In the genomic region with DNA sequence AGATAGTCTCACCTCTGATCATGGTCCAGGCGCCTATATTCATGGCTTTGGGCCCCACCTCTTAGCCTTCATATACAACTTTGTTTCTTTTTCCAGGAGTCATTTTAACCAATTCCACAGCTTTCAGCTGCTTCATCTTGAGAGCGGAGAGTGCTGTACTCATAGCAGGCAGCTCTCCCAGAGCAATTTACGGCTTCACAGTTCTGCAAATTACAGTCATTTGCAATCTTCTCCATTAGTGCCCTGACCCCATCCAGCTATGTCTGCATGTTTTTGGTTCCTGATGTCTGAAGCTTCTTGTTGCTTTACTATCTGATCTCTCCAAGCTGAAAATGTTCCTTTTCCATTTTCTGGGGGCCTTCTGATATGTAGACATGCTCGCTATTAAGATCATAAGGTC, we compare ENCODE assay signal across 21 cellular contexts. TPM values are rescaled to one million over a fixed set of nuclear protein-coding genes. Genes with fewer than 3 reads are reported as not detected.
DNase-seq lines count a peak whose midpoint lies in the region; ATAC-seq and TF ChIP-seq lines count a peak whose summit lies in the region.
"Had no signal": no experiment of that assay in that cellular context is flagged by ENCODE, and none has a peak within 500 bp of the region (broad histone marks: within the 10 kb centered on the region; RNA-seq: fewer than 3 reads in every experiment).

No MANE protein-coding gene starts in this region.

- no peak overlapping the region for H4K5ac ChIP-seq in H9 (ENCODE audit: insufficient read length, low read depth, low read length)

- H3K4me2 ChIP-seq in BLaER1 treated with 17β-estradiol and CSF1 and Interleukin-3, amounts not matched to agents 10 nM and 100 nM: peak overlapping the region in 8 of 11 experiments; percentile 4 to 76 (median 49); a peak in 16 of 22 replicates
- no peak overlapping the region for H3K4me2 ChIP-seq in H9 (ENCODE audit: insufficient read depth, insufficient read length, low read length)

- ATAC-seq in GM21360 (IDR thresholded peaks at IDR 0.05; ENCODE audit: unreplicated experiment): no peak
- no peak for ATAC-seq in GM21529 (IDR thresholded peaks at IDR 0.05; ENCODE audit: unreplicated experiment)
- no peak for ATAC-seq in HG03135 (IDR thresholded peaks at IDR 0.05; ENCODE audit: unreplicated experiment)

- no peak overlapping the region for H4K91ac ChIP-seq in H9 (ENCODE audit: insufficient read length, low read depth, low read length)

- no peak overlapping the region for H3K4ac ChIP-seq in H9 (ENCODE audit: low read depth, low read length)

- H3K27me3 ChIP-seq in BLaER1 treated with 17β-estradiol and CSF1 and Interleukin-3, amounts not matched to agents 10 nM and 100 nM: no peaks in the 10 kb centered on the region
- H3K27me3 ChIP-seq in H9 (ENCODE audit: insufficient read depth, low read length): no peaks in the 10 kb centered on the region
- no peaks in the 10 kb centered on the region for H3K27me3 ChIP-seq in SJCRH30
- H3K27me3 ChIP-seq: heart right ventricle, Peyer's patch, right atrium auricular region, thyroid gland had no signal

- peaks cover 14 to 17% of the 10 kb centered on the region in 2 experiments for H3K4me1 Mint-ChIP-seq in H9

- H4K20me1 ChIP-seq in BLaER1 treated with 17β-estradiol and CSF1 and Interleukin-3, amounts not matched to agents 10 nM and 100 nM: no peaks in the 10 kb centered on the region
- no peaks in the 10 kb centered on the region for H4K20me1 ChIP-seq in H9 (ENCODE audit: control insufficient read depth, insufficient read depth, insufficient read length)

- no peak overlapping the region for H3K27ac Mint-ChIP-seq in H9
- H3K27ac Mint-ChIP-seq: activated naive CD8-positive, alpha-beta T cell; activated T-helper 1 cell treated with anti-CD3 and anti-CD28 coated beads, Interleukin-12 subunit alpha, Interleukin-12 subunit beta, Interleukin-2, Interleukin-4 antibody, amounts not matched to agents 30 ng/mL and 10 ng/mL and 1 ng/mL, durations not matched to agents 14 hours and 24 hours and 36 hours; CD8-positive, alpha-beta memory T cell had no signal

- H2BK20ac ChIP-seq in H9 (ENCODE audit: low read depth, low read length, poor library complexity, severe bottlenecking): no peak overlapping the region

- H3K79me1 ChIP-seq in H9 (ENCODE audit: insufficient read depth, low read depth, low read length, poor library complexity, severe bottlenecking): no peaks in the 10 kb centered on the region

- peak overlapping the region in 4 of 11 experiments; percentile 19 to 59 (median 36); a peak in 8 of 22 replicates for H3K27ac ChIP-seq in BLaER1 treated with 17β-estradiol and CSF1 and Interleukin-3, amounts not matched to agents 10 nM and 100 nM
- H3K27ac ChIP-seq in H9 (ENCODE audit: insufficient read length, low read depth, low read length) (no peak overlapping the region), SJCRH30 (no peak overlapping the region)
- H3K27ac ChIP-seq: Peyer's patch, right atrium auricular region, SK-N-MC, thyroid gland had no signal

- no peak for TF ChIP-seq CTCF in H9 (conservative IDR thresholded peaks at IDR 0.05)

- H3K79me2 ChIP-seq in H9 (ENCODE audit: insufficient read depth, low read length): no peaks in the 10 kb centered on the region

- H3K4me3 ChIP-seq in BLaER1 treated with 17β-estradiol and CSF1 and Interleukin-3, amounts not matched to agents 10 nM and 100 nM: no peak overlapping the region
- no peak overlapping the region for H3K4me3 ChIP-seq in SJCRH30
- H3K4me3 ChIP-seq: heart right ventricle, Peyer's patch, right atrium auricular region, SK-N-MC, thyroid gland had no signal

- no peaks in the 10 kb centered on the region for H3K36me3 ChIP-seq in BLaER1 treated with 17β-estradiol and CSF1 and Interleukin-3, amounts not matched to agents 10 nM and 100 nM
- no peaks in the 10 kb centered on the region for H3K36me3 ChIP-seq in SJCRH30
- H3K36me3 ChIP-seq: heart right ventricle, Peyer's patch, right atrium auricular region, thyroid gland had no signal

- no peaks in the 10 kb centered on the region for H3K23me2 ChIP-seq in H9 (ENCODE audit: insufficient read length, low read depth, low read length, poor library complexity, severe bottlenecking)

- H2AK5ac ChIP-seq in H9 (ENCODE audit: insufficient read length, low read length): no peak overlapping the region

- peaks cover 2 to 5% of the 10 kb centered on the region in 2 experiments; a peak in 3 of 5 replicates for H3K9me3 Mint-ChIP-seq in H9
- H3K9me3 Mint-ChIP-seq: CD8-positive, alpha-beta memory T cell had no signal

- 0 out of 2 replicates have a peak, but pooled peaks cover 1% of the 10 kb centered on the region for H3K27me3 Mint-ChIP-seq in H9 (ENCODE audit: low read depth)
- H3K27me3 Mint-ChIP-seq: activated naive CD8-positive, alpha-beta T cell had no signal

- peak overlapping the region; percentile 14 for H2AFZ ChIP-seq in H9 (ENCODE audit: low read length)

- WGBS in H9 (ENCODE audit: extremely low coverage, insufficient read length, low lambda C conversion rate): no CpG with 5 or more reads among the region's 4 CpGs

- 0 out of 22 replicates have a peak overlapping the region, but pooled peaks of 1 of the 11 experiments have one; percentile 14 for H3K9ac ChIP-seq in BLaER1 treated with 17β-estradiol and CSF1 and Interleukin-3, amounts not matched to agents 10 nM and 100 nM
- H3K9ac ChIP-seq in H9 (ENCODE audit: extremely low read depth, insufficient read length, low read length): no peak overlapping the region

- H3K56ac ChIP-seq in H9 (ENCODE audit: insufficient read length, low read depth, low read length): no peak overlapping the region

- DNase-seq in H9: no peak
- DNase-seq in NCI-H2227 treated with DMSO at 0.1 percent for 48 hours (lab: John Stamatoyannopoulos, UW): peak; percentile 99
- DNase-seq in islet precursor cell: peak; percentile 63
- no peak for DNase-seq in SJCRH30
- DNase-seq: activated CD4-positive, alpha-beta T cell treated with anti-CD3 and anti-CD28 coated beads for 1 hour; CD8-positive, alpha-beta memory T cell; heart right ventricle; NCI-H2029 treated with DMSO at 0.1 percent for 48 hours; NCI-H82; Peyer's patch; stimulated activated CD4-positive, alpha-beta T cell treated with anti-CD3 and anti-CD28 coated beads, Interleukin-15, amount 100 ng/mL, for 24 hours; T-helper 9 cell; thyroid gland had no signal

- H4K8ac ChIP-seq in H9 (replicated peaks; ENCODE audit: insufficient read length, low read depth, low read length): no peak overlapping the region

- H3K14ac ChIP-seq in H9 (ENCODE audit: insufficient read depth, low read length): no peak overlapping the region

- H3K4me1 ChIP-seq in BLaER1 treated with 17β-estradiol and CSF1 and Interleukin-3, amounts not matched to agents 10 nM and 100 nM: peaks cover 0 to 36% (median 12%) of the 10 kb centered on the region in 10 experiments; a peak in 16 of 20 replicates
- H3K4me1 ChIP-seq in H9 (ENCODE audit: insufficient read depth, low read length) (no peaks in the 10 kb centered on the region), SJCRH30 (no peaks in the 10 kb centered on the region)
- H3K4me1 ChIP-seq: Peyer's patch, right atrium auricular region, thyroid gland had no signal

- H2BK12ac ChIP-seq in H9 (ENCODE audit: insufficient read length, low read depth, low read length): no peak overlapping the region

- no peak overlapping the region for H2BK5ac ChIP-seq in H9 (ENCODE audit: insufficient read length, low read length)

- no peak overlapping the region for H2BK15ac ChIP-seq in H9 (ENCODE audit: low read depth, low read length)

- H3K36me3 Mint-ChIP-seq in H9 (ENCODE audit: insufficient read depth in 1 of 3, low read depth in 3 of 3): peaks cover 0 to 2% (median 0%) of the 10 kb centered on the region in 3 experiments; a peak in 1 of 7 replicates
- H3K36me3 Mint-ChIP-seq: CD8-positive, alpha-beta memory T cell had no signal

- H3K23ac ChIP-seq in H9 (ENCODE audit: insufficient read length, low read depth, low read length): no peak overlapping the region

- H2BK120ac ChIP-seq in H9 (ENCODE audit: low read depth, low read length, poor library complexity, severe bottlenecking): no peak overlapping the region

- no peak overlapping the region for H3K18ac ChIP-seq in H9 (ENCODE audit: insufficient read length, low read depth, low read length)

- no peak overlapping the region for H3T11ph ChIP-seq in H9 (ENCODE audit: low read length)

- no peak overlapping the region for H3K4me3 Mint-ChIP-seq in H9
- H3K4me3 Mint-ChIP-seq: activated naive CD8-positive, alpha-beta T cell; activated T-helper 1 cell treated with anti-CD3 and anti-CD28 coated beads, Interleukin-12 subunit alpha, Interleukin-12 subunit beta, Interleukin-2, Interleukin-4 antibody, amounts not matched to agents 30 ng/mL and 10 ng/mL and 1 ng/mL, durations not matched to agents 14 hours and 24 hours and 36 hours; CD8-positive, alpha-beta memory T cell had no signal

- H3K9me3 ChIP-seq in BLaER1 treated with 17β-estradiol and CSF1 and Interleukin-3, amounts not matched to agents 10 nM and 100 nM (replicated peaks in 1 of 11): peaks cover 0 to 12% (median 5%) of the 10 kb centered on the region in 11 experiments; a peak in 12 of 22 replicates
- no peaks in the 10 kb centered on the region for H3K9me3 ChIP-seq in H9 (ENCODE audit: control insufficient read depth, low read depth, low read length)
- H3K9me3 ChIP-seq in SJCRH30 (replicated peaks): peaks cover 13% of the 10 kb centered on the region; the same call in 1 of the 2 replicates
- H3K9me3 ChIP-seq: Peyer's patch, thyroid gland had no signal

RNA-seq across cellular contexts. Expression of gene MEST, which starts 18.0 kb away (rescaled TPM):
- 112 and 113 TPM in 2 replicates for total RNA-seq in H9 (2021)
- total RNA-seq in SJCRH30 (2014; rRNA removed; shearing (Covaris generic)): 1,979 and 2,085 TPM in 2 replicates

RNA-seq across cellular contexts. Expression of gene CEP41, which starts 33.1 kb away (rescaled TPM):
- 9.2 and 9.7 TPM in 2 replicates for total RNA-seq in H9 (2021)
- total RNA-seq in SJCRH30 (2014; rRNA removed; shearing (Covaris generic)): 39.4 and 39.9 TPM in 2 replicates

Comparison
In these comparisons a context has a peak if more than half of its experiments do, and no peak if none do; other contexts are left out.
1. DNase-seq: peak in NCI-H2227 treated with DMSO at 0.1 percent for 48 hours (single experiment) and islet precursor cell (single experiment); none in H9 (single experiment) and SJCRH30 (0 of 2).
2. RNA of gene MEST, which starts 18.0 kb away (total RNA-seq): 1,979 to 2,085 TPM in SJCRH30; 112 to 113 TPM in H9; every median in the first group is over 10 times any median in the second.